ENCODE assay signal across 26 cellular contexts in genomic region chr11:35820614-35821013, GRCh38.
"Had no signal": no experiment of that assay in that cellular context is flagged by ENCODE, and none has a peak within 500 bp of the region (broad histone marks: within the 10 kb centered on the region; RNA-seq: fewer than 3 reads in every experiment).

No MANE protein-coding gene starts in this region.

- H3K4me3 ChIP-seq: coronary artery, esophagus squamous epithelium, gastroesophageal sphincter, heart left ventricle, hepatocyte, left lung, lower lobe of right lung, mucosa of descending colon had no signal

- ATAC-seq: effector memory CD8-positive, alpha-beta T cell; esophagus mucosa; foreskin keratinocyte; gastroesophageal sphincter; heart left ventricle; left cardiac atrium; left lung; left ventricle myocardium superior; lower lobe of right lung; mucosa of descending colon had no signal

- H3K79me2 ChIP-seq: hepatocyte had no signal

- FAIRE-seq: colon, endometrium, frontal cortex, keratinocyte had no signal

- DNase-seq: effector CD8-positive, alpha-beta T cell; effector memory CD8-positive, alpha-beta T cell; endodermal cell; erythroblast; esophagus squamous epithelium; foreskin keratinocyte; heart left ventricle; hypothalamus; immature natural killer cell; left cardiac atrium; left lung; left ventricle myocardium superior; lower lobe of right lung; mesenchymal stem cell; mucosa of descending colon; naive B cell had no signal

- H3K27ac ChIP-seq: coronary artery, epithelial cell of prostate, esophagus squamous epithelium, foreskin keratinocyte, gastroesophageal sphincter, heart left ventricle, hepatocyte, left lung, lower lobe of right lung had no signal

- H3K4me3 Mint-ChIP-seq: effector memory CD8-positive, alpha-beta T cell; endodermal cell; immature natural killer cell; mesothelial cell of epicardium; naive B cell had no signal

- H3K9me3 Mint-ChIP-seq: effector memory CD8-positive, alpha-beta T cell; endodermal cell; immature natural killer cell; naive B cell had no signal

- H3K27me3 Mint-ChIP-seq: naive B cell had no signal

- H3K36me3 ChIP-seq: esophagus squamous epithelium, gastroesophageal sphincter, heart left ventricle, left lung, lower lobe of right lung had no signal

- H3K27me3 ChIP-seq: esophagus squamous epithelium, foreskin keratinocyte, gastroesophageal sphincter, heart left ventricle, hepatocyte, left lung had no signal

- H2AFZ ChIP-seq: hepatocyte had no signal

- H3K9me3 ChIP-seq: esophagus squamous epithelium, gastroesophageal sphincter, heart left ventricle, left lung, lower lobe of right lung, mucosa of descending colon had no signal

- H3K4me2 ChIP-seq: hepatocyte had no signal
